Comparison of ENCODE assay signal across 1 cellular context in genomic region chr22:38881464-38881871, GRCh38.
TF ChIP-seq lines count a peak whose summit lies in the region.

No MANE protein-coding gene starts in this region.

TF ChIP-seq in GM12878, 131 proteins besides CTCF, POLR2A, EP300 and RAD21 (continued from another document):
- TF ChIP-seq HCFC1 (IDR thresholded peaks at IDR 0.05; ENCODE audit: low read length): no peak
- no peak for TF ChIP-seq BRCA1 (IDR thresholded peaks at IDR 0.05; ENCODE audit: low read depth, low read length)
- no peak for TF ChIP-seq SMAD1 (IDR thresholded peaks at IDR 0.05; ENCODE audit: low read depth, partially characterized antibody)
- no peak for TF ChIP-seq POLR2AphosphoS5 (IDR thresholded peaks at IDR 0.05; ENCODE audit: low read length)
- TF ChIP-seq ESRRA (IDR thresholded peaks at IDR 0.05; ENCODE audit: low read length): no peak
- TF ChIP-seq RELA (IDR thresholded peaks at IDR 0.05; ENCODE audit: borderline replicate concordance, partially characterized antibody): no peak
- no peak for TF ChIP-seq ZSCAN29 (IDR thresholded peaks at IDR 0.05)
- no peak for TF ChIP-seq ZNF24 (IDR thresholded peaks at IDR 0.05)
- TF ChIP-seq MTA2 (IDR thresholded peaks at IDR 0.05; ENCODE audit: low read depth): no peak
- TF ChIP-seq, protein P1, sequence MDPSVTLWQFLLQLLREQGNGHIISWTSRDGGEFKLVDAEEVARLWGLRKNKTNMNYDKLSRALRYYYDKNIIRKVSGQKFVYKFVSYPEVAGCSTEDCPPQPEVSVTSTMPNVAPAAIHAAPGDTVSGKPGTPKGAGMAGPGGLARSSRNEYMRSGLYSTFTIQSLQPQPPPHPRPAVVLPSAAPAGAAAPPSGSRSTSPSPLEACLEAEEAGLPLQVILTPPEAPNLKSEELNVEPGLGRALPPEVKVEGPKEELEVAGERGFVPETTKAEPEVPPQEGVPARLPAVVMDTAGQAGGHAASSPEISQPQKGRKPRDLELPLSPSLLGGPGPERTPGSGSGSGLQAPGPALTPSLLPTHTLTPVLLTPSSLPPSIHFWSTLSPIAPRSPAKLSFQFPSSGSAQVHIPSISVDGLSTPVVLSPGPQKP (IDR thresholded peaks at IDR 0.05; ENCODE audit: low read depth, low read length): no peak
- TF ChIP-seq ETV6 (conservative IDR thresholded peaks at IDR 0.05 in 1 of 2, IDR thresholded peaks at IDR 0.05 in 1 of 2; ENCODE audit: borderline replicate concordance in 1 of 2, low read depth in 1 of 2): no peak
- TF ChIP-seq, protein P2, sequence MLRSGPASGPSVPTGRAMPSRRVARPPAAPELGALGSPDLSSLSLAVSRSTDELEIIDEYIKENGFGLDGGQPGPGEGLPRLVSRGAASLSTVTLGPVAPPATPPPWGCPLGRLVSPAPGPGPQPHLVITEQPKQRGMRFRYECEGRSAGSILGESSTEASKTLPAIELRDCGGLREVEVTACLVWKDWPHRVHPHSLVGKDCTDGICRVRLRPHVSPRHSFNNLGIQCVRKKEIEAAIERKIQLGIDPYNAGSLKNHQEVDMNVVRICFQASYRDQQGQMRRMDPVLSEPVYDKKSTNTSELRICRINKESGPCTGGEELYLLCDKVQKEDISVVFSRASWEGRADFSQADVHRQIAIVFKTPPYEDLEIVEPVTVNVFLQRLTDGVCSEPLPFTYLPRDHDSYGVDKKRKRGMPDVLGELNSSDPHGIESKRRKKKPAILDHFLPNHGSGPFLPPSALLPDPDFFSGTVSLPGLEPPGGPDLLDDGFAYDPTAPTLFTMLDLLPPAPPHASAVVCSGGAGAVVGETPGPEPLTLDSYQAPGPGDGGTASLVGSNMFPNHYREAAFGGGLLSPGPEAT (IDR thresholded peaks at IDR 0.05; ENCODE audit: low read depth): no peak
- no peak for TF ChIP-seq ATF2 (IDR thresholded peaks at IDR 0.05; ENCODE audit: low read length)
TF ChIP-seq in GM12878: peak in this region for 0.
